In genomic region chr4:145507636-145508035, GRCh38 we compare ENCODE assay signal across 1 cellular context.
TF ChIP-seq lines count a peak whose summit lies in the region.

No MANE protein-coding gene starts in this region.

TF ChIP-seq in HepG2, 621 proteins besides CTCF, POLR2A, EP300 and RAD21 (continued from another document and continues in another):
- no peak for TF ChIP-seq E2F2 (CRISPR knock-in tag; IDR thresholded peaks at IDR 0.05; ENCODE audit: borderline replicate concordance)
- no peak for TF ChIP-seq ZNF160 (CRISPR knock-in tag; IDR thresholded peaks at IDR 0.05)
- TF ChIP-seq NCOA5 (CRISPR knock-in tag; IDR thresholded peaks at IDR 0.05), result no peak
- no peak for TF ChIP-seq NFRKB (IDR thresholded peaks at IDR 0.05)
- TF ChIP-seq CENPX (CRISPR knock-in tag; IDR thresholded peaks at IDR 0.05), result no peak
- TF ChIP-seq, protein P1, sequence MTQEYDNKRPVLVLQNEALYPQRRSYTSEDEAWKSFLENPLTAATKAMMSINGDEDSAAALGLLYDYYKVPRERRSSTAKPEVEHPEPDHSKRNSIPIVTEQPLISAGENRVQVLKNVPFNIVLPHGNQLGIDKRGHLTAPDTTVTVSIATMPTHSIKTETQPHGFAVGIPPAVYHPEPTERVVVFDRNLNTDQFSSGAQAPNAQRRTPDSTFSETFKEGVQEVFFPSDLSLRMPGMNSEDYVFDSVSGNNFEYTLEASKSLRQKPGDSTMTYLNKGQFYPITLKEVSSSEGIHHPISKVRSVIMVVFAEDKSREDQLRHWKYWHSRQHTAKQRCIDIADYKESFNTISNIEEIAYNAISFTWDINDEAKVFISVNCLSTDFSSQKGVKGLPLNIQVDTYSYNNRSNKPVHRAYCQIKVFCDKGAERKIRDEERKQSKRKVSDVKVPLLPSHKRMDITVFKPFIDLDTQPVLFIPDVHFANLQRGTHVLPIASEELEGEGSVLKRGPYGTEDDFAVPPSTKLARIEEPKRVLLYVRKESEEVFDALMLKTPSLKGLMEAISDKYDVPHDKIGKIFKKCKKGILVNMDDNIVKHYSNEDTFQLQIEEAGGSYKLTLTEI (CRISPR knock-in tag; conservative IDR thresholded peaks at IDR 0.05), result no peak
- TF ChIP-seq NFE2L2 (IDR thresholded peaks at IDR 0.05; ENCODE audit: low read length), result peak; percentile 51; the same call in 1 of the 2 replicates
- peak; percentile 20; the same call in 1 of the 2 replicates for TF ChIP-seq SOX5 (CRISPR knock-in tag; IDR thresholded peaks at IDR 0.05; ENCODE audit: borderline replicate concordance)
- no peak for TF ChIP-seq ATRX (CRISPR knock-in tag; IDR thresholded peaks at IDR 0.05; ENCODE audit: borderline replicate concordance)
- TF ChIP-seq IRX3 (CRISPR knock-in tag; IDR thresholded peaks at IDR 0.05; ENCODE audit: borderline replicate concordance, low read depth), result no peak
- TF ChIP-seq, protein P2, sequence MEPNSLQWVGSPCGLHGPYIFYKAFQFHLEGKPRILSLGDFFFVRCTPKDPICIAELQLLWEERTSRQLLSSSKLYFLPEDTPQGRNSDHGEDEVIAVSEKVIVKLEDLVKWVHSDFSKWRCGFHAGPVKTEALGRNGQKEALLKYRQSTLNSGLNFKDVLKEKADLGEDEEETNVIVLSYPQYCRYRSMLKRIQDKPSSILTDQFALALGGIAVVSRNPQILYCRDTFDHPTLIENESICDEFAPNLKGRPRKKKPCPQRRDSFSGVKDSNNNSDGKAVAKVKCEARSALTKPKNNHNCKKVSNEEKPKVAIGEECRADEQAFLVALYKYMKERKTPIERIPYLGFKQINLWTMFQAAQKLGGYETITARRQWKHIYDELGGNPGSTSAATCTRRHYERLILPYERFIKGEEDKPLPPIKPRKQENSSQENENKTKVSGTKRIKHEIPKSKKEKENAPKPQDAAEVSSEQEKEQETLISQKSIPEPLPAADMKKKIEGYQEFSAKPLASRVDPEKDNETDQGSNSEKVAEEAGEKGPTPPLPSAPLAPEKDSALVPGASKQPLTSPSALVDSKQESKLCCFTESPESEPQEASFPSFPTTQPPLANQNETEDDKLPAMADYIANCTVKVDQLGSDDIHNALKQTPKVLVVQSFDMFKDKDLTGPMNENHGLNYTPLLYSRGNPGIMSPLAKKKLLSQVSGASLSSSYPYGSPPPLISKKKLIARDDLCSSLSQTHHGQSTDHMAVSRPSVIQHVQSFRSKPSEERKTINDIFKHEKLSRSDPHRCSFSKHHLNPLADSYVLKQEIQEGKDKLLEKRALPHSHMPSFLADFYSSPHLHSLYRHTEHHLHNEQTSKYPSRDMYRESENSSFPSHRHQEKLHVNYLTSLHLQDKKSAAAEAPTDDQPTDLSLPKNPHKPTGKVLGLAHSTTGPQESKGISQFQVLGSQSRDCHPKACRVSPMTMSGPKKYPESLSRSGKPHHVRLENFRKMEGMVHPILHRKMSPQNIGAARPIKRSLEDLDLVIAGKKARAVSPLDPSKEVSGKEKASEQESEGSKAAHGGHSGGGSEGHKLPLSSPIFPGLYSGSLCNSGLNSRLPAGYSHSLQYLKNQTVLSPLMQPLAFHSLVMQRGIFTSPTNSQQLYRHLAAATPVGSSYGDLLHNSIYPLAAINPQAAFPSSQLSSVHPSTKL (CRISPR knock-in tag; IDR thresholded peaks at IDR 0.05), result peak; percentile 48; the same call in 1 of the 2 replicates
- TF ChIP-seq, protein P3, sequence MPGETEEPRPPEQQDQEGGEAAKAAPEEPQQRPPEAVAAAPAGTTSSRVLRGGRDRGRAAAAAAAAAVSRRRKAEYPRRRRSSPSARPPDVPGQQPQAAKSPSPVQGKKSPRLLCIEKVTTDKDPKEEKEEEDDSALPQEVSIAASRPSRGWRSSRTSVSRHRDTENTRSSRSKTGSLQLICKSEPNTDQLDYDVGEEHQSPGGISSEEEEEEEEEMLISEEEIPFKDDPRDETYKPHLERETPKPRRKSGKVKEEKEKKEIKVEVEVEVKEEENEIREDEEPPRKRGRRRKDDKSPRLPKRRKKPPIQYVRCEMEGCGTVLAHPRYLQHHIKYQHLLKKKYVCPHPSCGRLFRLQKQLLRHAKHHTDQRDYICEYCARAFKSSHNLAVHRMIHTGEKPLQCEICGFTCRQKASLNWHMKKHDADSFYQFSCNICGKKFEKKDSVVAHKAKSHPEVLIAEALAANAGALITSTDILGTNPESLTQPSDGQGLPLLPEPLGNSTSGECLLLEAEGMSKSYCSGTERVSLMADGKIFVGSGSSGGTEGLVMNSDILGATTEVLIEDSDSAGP (CRISPR knock-in tag; IDR thresholded peaks at IDR 0.05; ENCODE audit: borderline replicate concordance), result no peak
- TF ChIP-seq FOXA3 (CRISPR knock-in tag; IDR thresholded peaks at IDR 0.05), result 0 out of 2 replicates have a peak, but pooled peaks have one; percentile 8
- no peak for TF ChIP-seq ZNF784 (CRISPR knock-in tag; IDR thresholded peaks at IDR 0.05; ENCODE audit: borderline replicate concordance)
- no peak for TF ChIP-seq GABPA (IDR thresholded peaks at IDR 0.05; ENCODE audit: low read depth, low read length)
- peak; percentile 18; the same call in 1 of the 2 replicates for TF ChIP-seq GABPA (CRISPR knock-in tag; IDR thresholded peaks at IDR 0.05; ENCODE audit: low read depth)
- no peak for TF ChIP-seq SUZ12 (IDR thresholded peaks at IDR 0.05; ENCODE audit: low read depth, low read length)
- TF ChIP-seq, protein P4, sequence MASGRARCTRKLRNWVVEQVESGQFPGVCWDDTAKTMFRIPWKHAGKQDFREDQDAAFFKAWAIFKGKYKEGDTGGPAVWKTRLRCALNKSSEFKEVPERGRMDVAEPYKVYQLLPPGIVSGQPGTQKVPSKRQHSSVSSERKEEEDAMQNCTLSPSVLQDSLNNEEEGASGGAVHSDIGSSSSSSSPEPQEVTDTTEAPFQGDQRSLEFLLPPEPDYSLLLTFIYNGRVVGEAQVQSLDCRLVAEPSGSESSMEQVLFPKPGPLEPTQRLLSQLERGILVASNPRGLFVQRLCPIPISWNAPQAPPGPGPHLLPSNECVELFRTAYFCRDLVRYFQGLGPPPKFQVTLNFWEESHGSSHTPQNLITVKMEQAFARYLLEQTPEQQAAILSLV (CRISPR knock-in tag; IDR thresholded peaks at IDR 0.05; ENCODE audit: borderline replicate concordance), result no peak
- TF ChIP-seq BHLHE40 (IDR thresholded peaks at IDR 0.05; ENCODE audit: low read length), result no peak
- peak; percentile 93 for TF ChIP-seq MAFF (IDR thresholded peaks at IDR 0.05; ENCODE audit: low read depth, low read length)
- TF ChIP-seq AHDC1 (CRISPR knock-in tag; IDR thresholded peaks at IDR 0.05; ENCODE audit: borderline replicate concordance), result peak; percentile 56; the same call in 1 of the 2 replicates
- no peak for TF ChIP-seq ZNF556 (CRISPR knock-in tag; IDR thresholded peaks at IDR 0.05; ENCODE audit: borderline replicate concordance)
- peak; percentile 43; the same call in 1 of the 2 replicates for TF ChIP-seq ELF3 (CRISPR knock-in tag; IDR thresholded peaks at IDR 0.05)
- peak; percentile 36; the same call in 1 of the 2 replicates for TF ChIP-seq GATAD2A (CRISPR knock-in tag; IDR thresholded peaks at IDR 0.05)
- TF ChIP-seq JARID2 (CRISPR knock-in tag; IDR thresholded peaks at IDR 0.05; ENCODE audit: insufficient replicate concordance), result no peak
- TF ChIP-seq MAFK (conservative IDR thresholded peaks at IDR 0.05 in 1 of 2, IDR thresholded peaks at IDR 0.05 in 1 of 2; ENCODE audit: low read length in 2 of 2), result peak; percentile 95 to 96
- peak; percentile 42; the same call in 1 of the 2 replicates for TF ChIP-seq FOXP4 (CRISPR knock-in tag; IDR thresholded peaks at IDR 0.05)
- TF ChIP-seq, protein P5, sequence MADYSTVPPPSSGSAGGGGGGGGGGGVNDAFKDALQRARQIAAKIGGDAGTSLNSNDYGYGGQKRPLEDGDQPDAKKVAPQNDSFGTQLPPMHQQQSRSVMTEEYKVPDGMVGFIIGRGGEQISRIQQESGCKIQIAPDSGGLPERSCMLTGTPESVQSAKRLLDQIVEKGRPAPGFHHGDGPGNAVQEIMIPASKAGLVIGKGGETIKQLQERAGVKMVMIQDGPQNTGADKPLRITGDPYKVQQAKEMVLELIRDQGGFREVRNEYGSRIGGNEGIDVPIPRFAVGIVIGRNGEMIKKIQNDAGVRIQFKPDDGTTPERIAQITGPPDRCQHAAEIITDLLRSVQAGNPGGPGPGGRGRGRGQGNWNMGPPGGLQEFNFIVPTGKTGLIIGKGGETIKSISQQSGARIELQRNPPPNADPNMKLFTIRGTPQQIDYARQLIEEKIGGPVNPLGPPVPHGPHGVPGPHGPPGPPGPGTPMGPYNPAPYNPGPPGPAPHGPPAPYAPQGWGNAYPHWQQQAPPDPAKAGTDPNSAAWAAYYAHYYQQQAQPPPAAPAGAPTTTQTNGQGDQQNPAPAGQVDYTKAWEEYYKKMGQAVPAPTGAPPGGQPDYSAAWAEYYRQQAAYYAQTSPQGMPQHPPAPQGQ (CRISPR knock-in tag; IDR thresholded peaks at IDR 0.05; ENCODE audit: borderline replicate concordance), result no peak
- 0 out of 2 replicates have a peak, but pooled peaks have one; percentile 14 for TF ChIP-seq SRF (IDR thresholded peaks at IDR 0.05; ENCODE audit: low read depth, low read length)
- TF ChIP-seq ETV6 (CRISPR knock-in tag; conservative IDR thresholded peaks at IDR 0.05), result no peak
- no peak for TF ChIP-seq TRIM24 (CRISPR knock-in tag; IDR thresholded peaks at IDR 0.05)
